10 cellular contexts compared by ENCODE assay signal in genomic region chr18:24703316-24703715, GRCh38.
"Had no signal": no experiment of that assay in that cellular context is flagged by ENCODE, and none has a peak within 500 bp of the region (broad histone marks: within the 10 kb centered on the region; RNA-seq: fewer than 3 reads in every experiment).

No MANE protein-coding gene starts in this region.

- ATAC-seq: HCT116, HepG2, K562 had no signal

- H3K9ac ChIP-seq: GM23248 had no signal

- H3K9me3 ChIP-seq: HAP-1 had no signal

- DNase-seq: GM23248, GOT3, H7, HFFc6, KG1 had no signal

- H3K27ac ChIP-seq: GM23248, HL-60 had no signal

- H3K4me3 Mint-ChIP-seq: HFFc6 had no signal

- H3K4me1 ChIP-seq: HAP-1 had no signal

- H3K4me3 ChIP-seq: GM23248, HAP-1, K562 had no signal

- H3K27ac Mint-ChIP-seq: HFFc6 had no signal

- H3K36me3 ChIP-seq: HAP-1 had no signal

- H2AFZ ChIP-seq: GM23248 had no signal
